Comparison of ENCODE assay signal across 12 cellular contexts in the genomic region with DNA sequence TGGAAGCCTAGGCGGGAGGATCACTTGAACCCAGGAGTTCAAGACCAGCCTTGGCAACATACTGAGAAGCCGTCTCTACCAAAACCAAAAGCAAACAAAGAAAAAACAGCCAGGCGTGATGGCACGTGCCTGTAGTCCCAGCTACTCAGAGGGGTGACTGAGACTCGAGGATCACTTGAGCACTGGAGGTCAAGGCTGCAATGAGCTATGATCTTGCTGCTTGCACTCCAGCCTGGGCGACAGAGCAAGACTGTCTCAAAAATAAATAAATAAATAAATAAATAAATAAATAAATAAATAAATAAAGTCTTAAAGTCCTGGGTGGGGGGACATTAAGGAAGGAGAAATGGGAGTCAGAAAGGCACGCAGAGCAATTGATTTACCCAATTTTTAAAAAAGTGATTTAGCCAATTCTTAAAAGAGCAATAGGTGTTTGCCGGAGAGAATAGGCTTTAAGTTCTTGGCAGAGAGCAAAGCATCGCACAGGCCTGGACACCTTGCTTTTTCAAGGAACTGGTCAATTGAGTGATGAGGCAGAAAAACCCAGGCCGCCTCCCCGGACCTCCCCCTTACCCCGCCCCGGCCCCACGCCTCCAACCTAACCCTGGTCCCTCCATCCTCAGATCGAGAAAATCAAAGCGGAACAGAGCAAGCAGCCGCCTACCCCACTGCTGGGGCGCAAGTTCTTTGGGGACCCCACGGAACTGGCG. TPM values are rescaled to one million over a fixed set of nuclear protein-coding genes. Genes with fewer than 3 reads are reported as not detected.
DNase-seq lines count a peak whose midpoint lies in the region; ATAC-seq, FAIRE-seq and TF ChIP-seq lines count a peak whose summit lies in the region.
"Had no signal": no experiment of that assay in that cellular context is flagged by ENCODE, and none has a peak within 500 bp of the region (broad histone marks: within the 10 kb centered on the region; RNA-seq: fewer than 3 reads in every experiment).

No MANE protein-coding gene starts in this region.

- H3K4me1 ChIP-seq in A549, result peaks cover 17% of the 10 kb centered on the region

- peaks cover 6% of the 10 kb centered on the region for H3K4me1 Mint-ChIP-seq in mesothelial cell of epicardium

- FAIRE-seq in A549 (lab: Jason Lieb, UNC), result no peak

- H3K4me2 ChIP-seq in A549, result peak overlapping the region; percentile 87

- H3K27ac Mint-ChIP-seq in mesothelial cell of epicardium, result no peak overlapping the region
- no peak overlapping the region for H3K27ac Mint-ChIP-seq in activated naive CD4-positive, alpha-beta T cell treated with anti-CD3 and anti-CD28 coated beads, Interleukin-2, amount 50 U/mL, for 72 hours

- TF ChIP-seq CTCF in A549 (IDR thresholded peaks at IDR 0.05) (no peak), cardiac fibroblast (IDR thresholded peaks at IDR 0.05; ENCODE audit: low read depth, low read length) (no peak), mesothelial cell of epicardium (IDR thresholded peaks at IDR 0.05; ENCODE audit: unreplicated experiment) (no peak)

- 53% methylated on average over 20 of the region's 20 CpGs for WGBS in A549 (ENCODE audit: missing lambda C conversion rate)

- no peak for TF ChIP-seq POLR2A in A549 (IDR thresholded peaks at IDR 0.05; ENCODE audit: low read length)

- no peak for TF ChIP-seq RAD21 in A549 (conservative IDR thresholded peaks at IDR 0.05 in 1 of 2, IDR thresholded peaks at IDR 0.05 in 1 of 2)

- DNase-seq in A549 (ENCODE audit: low read depth in 1 of 2, low spot score in 1 of 2) (peak in 1 of 2 experiments; percentile 48), ELR (ENCODE audit: low read depth) (peak; percentile 14), cardiac fibroblast (ENCODE audit: low read depth in 2 of 2) (peak in 1 of 2 donors; percentile 16), mesothelial cell of epicardium (ENCODE audit: low spot score in 2 of 2, unreplicated experiment in 2 of 2) (no peak), SK-N-DZ (ENCODE audit: low spot score) (no peak)
- DNase-seq in activated naive CD4-positive, alpha-beta T cell treated with anti-CD3 and anti-CD28 coated beads, Interleukin-2, amount 50 U/mL, for 72 hours (ENCODE audit: low spot score in 2 of 2), result no peak
- DNase-seq: NCI-H446; stimulated activated CD4-positive, alpha-beta T cell treated with anti-CD3 and anti-CD28 coated beads, Interleukin-2, amount 100 ng/mL, for 24 hours; transverse colon had no signal

- no peaks in the 10 kb centered on the region for H3K36me3 Mint-ChIP-seq in mesothelial cell of epicardium
- H3K36me3 Mint-ChIP-seq in activated naive CD4-positive, alpha-beta T cell treated with anti-CD3 and anti-CD28 coated beads, Interleukin-2, amount 50 U/mL, for 72 hours, result no peaks in the 10 kb centered on the region
- H3K36me3 Mint-ChIP-seq: IgD-negative memory B cell had no signal

- peaks cover 80% of the 10 kb centered on the region for H3K27me3 Mint-ChIP-seq in mesothelial cell of epicardium (ENCODE audit: low read depth)

- H3K9me3 ChIP-seq in A549, result no peaks in the 10 kb centered on the region
- H3K9me3 ChIP-seq: transverse colon had no signal

- peak overlapping the region; percentile 19 to 73; a peak in 4 of 6 replicates for H3K27ac ChIP-seq in A549
- H3K27ac ChIP-seq: transverse colon had no signal

- CTCF ChIA-PET in A549 (lab: Yijun Ruan, JAX), result interaction anchor here (2.3 to 58.9 kb wide), 5 partner anchors 14 to 103 kb away, joined by 10 to 2247 read pairs (median 328); a partner anchor contains a TSS

- ATAC-seq in A549, result no peak
- ATAC-seq in HG02642 (IDR thresholded peaks at IDR 0.05; ENCODE audit: poor library complexity, unreplicated experiment), result no peak
- ATAC-seq in GM19324 (IDR thresholded peaks at IDR 0.05; ENCODE audit: low FRiP score, unreplicated experiment), result no peak
- ATAC-seq in activated naive CD4-positive, alpha-beta T cell treated with anti-CD3 and anti-CD28 coated beads, Interleukin-2, amount 50 U/mL, for 72 hours, result no peak

- no peak for TF ChIP-seq EP300 in A549 (IDR thresholded peaks at IDR 0.05)

- POLR2A ChIA-PET in A549 (lab: Yijun Ruan, JAX), result interaction anchor here (0.6 to 0.7 kb wide), 2 partner anchors 43 to 62 kb away, joined by 5 to 6 read pairs; no protein-coding TSS in a partner anchor

- H3K4me3 ChIP-seq in A549 (peak overlapping the region; percentile 40), cardiac fibroblast (replicated peaks in 1 of 2; ENCODE audit: low read depth in 2 of 2, low read length in 2 of 2) (peak overlapping the region; percentile 26 to 39)

- H3K4me3 Mint-ChIP-seq in mesothelial cell of epicardium, result peak overlapping the region; percentile 33

- peaks cover 5% of the 10 kb centered on the region for H3K9me3 Mint-ChIP-seq in mesothelial cell of epicardium
- H3K9me3 Mint-ChIP-seq in activated naive CD4-positive, alpha-beta T cell treated with anti-CD3 and anti-CD28 coated beads, Interleukin-2, amount 50 U/mL, for 72 hours, result peaks cover 0 to 5% of the 10 kb centered on the region in 2 donors

TF ChIP-seq in A549, 52 proteins besides CTCF, POLR2A, EP300 and RAD21:
- no peak for TF ChIP-seq BHLHE40 (IDR thresholded peaks at IDR 0.05; ENCODE audit: low read depth, low read length)
- TF ChIP-seq ZC3H11A (IDR thresholded peaks at IDR 0.05), result peak; percentile 100

RNA-seq across cellular contexts. Expression of a gene that starts 9.5 kb away (rescaled TPM):
- polyA plus RNA-seq in A549 (2011; rRNA removed) (75.2 and 79.7 TPM in 2 replicates), A549 (2017; fragmentation: RNase III; extraction: RNeasy Plus Mini Kit Qiagen cat#74134 plus additional on column Dnase treatment) (94.9 to 128 TPM (median 123 TPM) in 3 replicates)
- 163 and 237 TPM in 2 replicates for polyA plus RNA-seq in A549 (2012; cell fraction: cytosol; rRNA removed)
- 317 and 432 TPM in 2 replicates for polyA plus RNA-seq in A549 (2012; cell fraction: nucleus; rRNA removed)
- polyA minus RNA-seq in A549 (2011; rRNA and poly(A)+ RNA removed), result 133 and 167 TPM in 2 replicates
- total RNA-seq in mesothelial cell of epicardium, result 60.9 to 65.3 TPM (median 61.6 TPM) in 3 replicates
- 58.1 and 70.1 TPM in 2 replicates for polyA plus RNA-seq in SK-N-DZ (2014; cell fraction: cytosol; rRNA removed)
- 75.2 and 81.7 TPM in 2 replicates for polyA plus RNA-seq in SK-N-DZ (2014; cell fraction: nucleus; rRNA removed)
- total RNA-seq in activated naive CD4-positive, alpha-beta T cell treated with anti-CD3 and anti-CD28 coated beads, Interleukin-2, amount 50 U/mL, for 72 hours, result 100 to 1,000 TPM; 108 to 173 TPM

RNA-seq across cellular contexts. Expression of a gene that starts 34.0 kb away (rescaled TPM):
- polyA plus RNA-seq in A549 (2011; rRNA removed) (23.1 and 32.0 TPM in 2 replicates), A549 (2017; fragmentation: RNase III; extraction: RNeasy Plus Mini Kit Qiagen cat#74134 plus additional on column Dnase treatment) (37.7 to 51.1 TPM (median 43.2 TPM) in 3 replicates)
- 65.2 and 69.3 TPM in 2 replicates for polyA plus RNA-seq in A549 (2012; cell fraction: cytosol; rRNA removed)
- polyA plus RNA-seq in A549 (2012; cell fraction: nucleus; rRNA removed), result 475 and 611 TPM in 2 replicates
- polyA minus RNA-seq in A549 (2011; rRNA and poly(A)+ RNA removed), result 16.3 and 26.9 TPM in 2 replicates
- total RNA-seq in mesothelial cell of epicardium, result 341 to 364 TPM (median 344 TPM) in 3 replicates
- polyA plus RNA-seq in SK-N-DZ (2014; cell fraction: cytosol; rRNA removed), result 29.0 and 34.3 TPM in 2 replicates
- 273 and 335 TPM in 2 replicates for polyA plus RNA-seq in SK-N-DZ (2014; cell fraction: nucleus; rRNA removed)
- total RNA-seq in activated naive CD4-positive, alpha-beta T cell treated with anti-CD3 and anti-CD28 coated beads, Interleukin-2, amount 50 U/mL, for 72 hours, result 100 to 1,000 TPM; 178 to 245 TPM
